In genomic region chr7:24024689-24025088, GRCh38 we compare ENCODE assay signal across 13 cellular contexts.
DNase-seq lines count a peak whose midpoint lies in the region; ATAC-seq, FAIRE-seq and TF ChIP-seq lines count a peak whose summit lies in the region.
"Had no signal": no experiment of that assay in that cellular context is flagged by ENCODE, and none has a peak within 500 bp of the region (broad histone marks: within the 10 kb centered on the region; RNA-seq: fewer than 3 reads in every experiment).

No MANE protein-coding gene starts in this region.

- no peak for TF ChIP-seq CTCF in astrocyte (IDR thresholded peaks at IDR 0.05; ENCODE audit: insufficient read depth, low read depth, low read length)
- TF ChIP-seq CTCF in RWPE1 (conservative IDR thresholded peaks at IDR 0.05; ENCODE audit: low read depth): no peak
- no peak for TF ChIP-seq CTCF in HepG2 (CRISPR knock-in tag; IDR thresholded peaks at IDR 0.05)

- H3K36me3 Mint-ChIP-seq in astrocyte (ENCODE audit: low read depth, unreplicated experiment): no peaks in the 10 kb centered on the region
- H3K36me3 Mint-ChIP-seq in activated naive CD8-positive, alpha-beta T cell treated with anti-CD3 and anti-CD28 coated beads for 36 hours: no peaks in the 10 kb centered on the region

- DNase-seq in GM12891 (ENCODE audit: insufficient read length, low spot score) (no peak), LHCN-M2 (ENCODE audit: low read depth) (peak; percentile 91), astrocyte (ENCODE audit: low read depth) (no peak), retina (peak; percentile 55), RWPE1 (ENCODE audit: low spot score) (no peak), HepG2 (ENCODE audit: low spot score) (no peak)
- DNase-seq in activated naive CD8-positive, alpha-beta T cell treated with anti-CD3 and anti-CD28 coated beads for 36 hours: no peak
- DNase-seq: activated CD4-positive, CD25-positive, alpha-beta regulatory T cell; activated T-cell treated with anti-CD3 and anti-CD28 coated beads for 4 hours; CD4-positive, alpha-beta T cell; NCI-H1105 treated with DMSO at 0.1 percent for 48 hours had no signal

- FAIRE-seq in GM12891 (lab: Jason Lieb, UNC) (peak; percentile 20), astrocyte (lab: Jason Lieb, UNC) (no peak), HepG2 (lab: Jason Lieb, UNC) (no peak)

- 3% methylated on average over 4 of the region's 4 CpGs for WGBS in HepG2 (ENCODE audit: low lambda C conversion rate)

- H3K9me3 Mint-ChIP-seq in astrocyte (ENCODE audit: unreplicated experiment): no peaks in the 10 kb centered on the region
- H3K9me3 Mint-ChIP-seq in activated naive CD8-positive, alpha-beta T cell treated with anti-CD3 and anti-CD28 coated beads for 36 hours: no peaks in the 10 kb centered on the region
- H3K9me3 Mint-ChIP-seq: CD4-positive, alpha-beta T cell had no signal

- in situ Hi-C loops in HepG2 (cut with HindIII; ENCODE audit: extremely low pct_ligation_motif_present, low pct_unique_long_range_greater_than_20kb): no loop called here

- peak overlapping the region; percentile 62 for H2AFZ ChIP-seq in astrocyte (ENCODE audit: low read depth, low read length)
- no peak overlapping the region for H2AFZ ChIP-seq in HepG2 (ENCODE audit: low read length)

- H3K9me3 ChIP-seq in astrocyte (ENCODE audit: insufficient read depth, low read depth, low read length) (no peaks in the 10 kb centered on the region), HepG2 (ENCODE audit: low read length) (no peaks in the 10 kb centered on the region)
- H3K9me3 ChIP-seq: right atrium auricular region had no signal

- peak overlapping the region; percentile 29 for H3K4me2 ChIP-seq in astrocyte (ENCODE audit: low read length)
- no peak overlapping the region for H3K4me2 ChIP-seq in HepG2 (ENCODE audit: low read depth, low read length)

- H3K4me3 ChIP-seq in astrocyte (ENCODE audit: insufficient read depth, low read depth, low read length) (no peak overlapping the region), HepG2 (replicated peaks in 1 of 3; ENCODE audit: insufficient read depth in 1 of 3, low read depth in 2 of 3, low read length in 3 of 3) (no peak overlapping the region)
- H3K4me3 ChIP-seq: right atrium auricular region had no signal

- intact Hi-C loops in HepG2 (cut with micrococcal nuclease; ENCODE audit: unreplicated experiment): no loop called here

- BruUV-seq in HepG2 (replicated peaks; lab: Mats Ljungman, UMichigan): no TSS peak

- no peaks in the 10 kb centered on the region for H3K36me3 ChIP-seq in astrocyte (ENCODE audit: insufficient read depth, low read length)
- H3K36me3 ChIP-seq in HepG2 (replicated peaks in 1 of 2; ENCODE audit: control insufficient read depth in 1 of 2, insufficient read depth in 2 of 2, low read length in 2 of 2): no peaks in the 10 kb centered on the region
- H3K36me3 ChIP-seq: right atrium auricular region had no signal

- peaks cover 12% of the 10 kb centered on the region for H3K4me1 Mint-ChIP-seq in astrocyte (ENCODE audit: low read depth, unreplicated experiment)
- no peaks in the 10 kb centered on the region for H3K4me1 Mint-ChIP-seq in activated naive CD8-positive, alpha-beta T cell treated with anti-CD3 and anti-CD28 coated beads for 36 hours

- TF ChIP-seq EP300 in HepG2 (IDR thresholded peaks at IDR 0.05; ENCODE audit: low read depth in 2 of 2, low read length in 2 of 2): no peak
- TF ChIP-seq EP300 in HepG2 (CRISPR knock-in tag; IDR thresholded peaks at IDR 0.05; ENCODE audit: borderline replicate concordance): no peak

- TF ChIP-seq RAD21 in HepG2 (CRISPR knock-in tag; IDR thresholded peaks at IDR 0.05): no peak

- H3K79me2 ChIP-seq in astrocyte (ENCODE audit: insufficient read depth, low read length) (no peaks in the 10 kb centered on the region), HepG2 (ENCODE audit: insufficient read depth, low read length) (no peaks in the 10 kb centered on the region)

- H3K27me3 ChIP-seq in astrocyte (ENCODE audit: insufficient read depth, low read length): no peaks in the 10 kb centered on the region
- no peaks in the 10 kb centered on the region for H3K27me3 ChIP-seq in HepG2 (ENCODE audit: control insufficient read depth in 1 of 2, insufficient read depth in 2 of 2, low read length in 2 of 2)
- H3K27me3 ChIP-seq: right atrium auricular region had no signal

- no peak for ATAC-seq in HepG2

- H3K27me3 Mint-ChIP-seq in astrocyte (ENCODE audit: low read depth, unreplicated experiment): peaks cover 1% of the 10 kb centered on the region
- H3K27me3 Mint-ChIP-seq in activated naive CD8-positive, alpha-beta T cell treated with anti-CD3 and anti-CD28 coated beads for 36 hours: peaks cover 7% of the 10 kb centered on the region
- H3K27me3 Mint-ChIP-seq: CD4-positive, alpha-beta T cell had no signal

- TF ChIP-seq POLR2A in GM12891 (IDR thresholded peaks at IDR 0.05; ENCODE audit: low read depth, low read length): no peak
- TF ChIP-seq POLR2A in HepG2 (IDR thresholded peaks at IDR 0.05; ENCODE audit: insufficient read depth in 1 of 2, low read depth in 2 of 2, low read length in 2 of 2): no peak

- H3K4me3 Mint-ChIP-seq in astrocyte (ENCODE audit: unreplicated experiment): no peak overlapping the region
- no peak overlapping the region for H3K4me3 Mint-ChIP-seq in activated naive CD8-positive, alpha-beta T cell treated with anti-CD3 and anti-CD28 coated beads for 36 hours
- H3K4me3 Mint-ChIP-seq: CD4-positive, alpha-beta T cell had no signal

- H3K27ac Mint-ChIP-seq in astrocyte (ENCODE audit: unreplicated experiment): no peak overlapping the region
- no peak overlapping the region for H3K27ac Mint-ChIP-seq in activated naive CD8-positive, alpha-beta T cell treated with anti-CD3 and anti-CD28 coated beads for 36 hours
- H3K27ac Mint-ChIP-seq: CD4-positive, alpha-beta T cell had no signal

- H3K27ac ChIP-seq in astrocyte (ENCODE audit: low read depth, low read length) (no peak overlapping the region), RWPE1 (no peak overlapping the region), HepG2 (ENCODE audit: extremely low read length, insufficient read depth, low read length) (no peak overlapping the region)
- H3K27ac ChIP-seq: foreskin keratinocyte, right atrium auricular region had no signal

- POLR2A ChIA-PET in RWPE1 (lab: Yijun Ruan, JAX; ENCODE audit: low non-redundant PET): no interaction called here
- POLR2A ChIA-PET in HepG2 (lab: Yijun Ruan, JAX): no interaction called here

- CTCF ChIA-PET in RWPE1 (lab: Yijun Ruan, JAX) (no interaction called here), HepG2 (lab: Yijun Ruan, JAX; ENCODE audit: low intra/inter-chr PET ratio, low total read pairs) (no interaction called here)

- H4K20me1 ChIP-seq in astrocyte (ENCODE audit: insufficient read depth, low read length): no peaks in the 10 kb centered on the region
- no peaks in the 10 kb centered on the region for H4K20me1 ChIP-seq in HepG2 (ENCODE audit: insufficient read depth, low read length)

- no peak overlapping the region for H3K9ac ChIP-seq in astrocyte (ENCODE audit: low read length)
- no peak overlapping the region for H3K9ac ChIP-seq in HepG2 (ENCODE audit: insufficient read depth, low read depth, low read length)

- peaks cover 3% of the 10 kb centered on the region for H3K4me1 ChIP-seq in astrocyte (ENCODE audit: insufficient read depth, low read length)
- no peaks in the 10 kb centered on the region for H3K4me1 ChIP-seq in HepG2 (ENCODE audit: insufficient read depth, low read length)
- H3K4me1 ChIP-seq: foreskin keratinocyte, right atrium auricular region had no signal

TF ChIP-seq in GM12891, 5 proteins besides CTCF, POLR2A, EP300 and RAD21:
- no peak for TF ChIP-seq POU2F2 (IDR thresholded peaks at IDR 0.05; ENCODE audit: low read depth, low read length)
- TF ChIP-seq TAF1 (IDR thresholded peaks at IDR 0.05; ENCODE audit: low read depth, low read length): no peak
- TF ChIP-seq POLR2AphosphoS5 (IDR thresholded peaks at IDR 0.05; ENCODE audit: low read depth, low read length): no peak
- no peak for TF ChIP-seq PAX5 (IDR thresholded peaks at IDR 0.05; ENCODE audit: insufficient read depth, low read length, severe bottlenecking)
- TF ChIP-seq SPI1 (IDR thresholded peaks at IDR 0.05; ENCODE audit: low read depth, low read length): no peak

TF ChIP-seq in HepG2, 621 proteins besides CTCF, POLR2A, EP300 and RAD21 (continues in another document):
- TF ChIP-seq TERF1 (CRISPR knock-in tag; IDR thresholded peaks at IDR 0.05) (no peak), TRIM22 (IDR thresholded peaks at IDR 0.05) (no peak), TMF1 (CRISPR knock-in tag; IDR thresholded peaks at IDR 0.05; ENCODE audit: low read depth) (no peak), ZNF354B (CRISPR knock-in tag; IDR thresholded peaks at IDR 0.05) (no peak), ZNF644 (CRISPR knock-in tag; IDR thresholded peaks at IDR 0.05; ENCODE audit: low read depth) (no peak), PPARG (CRISPR knock-in tag; conservative IDR thresholded peaks at IDR 0.05) (no peak)

Comparison
In these comparisons a context has a peak if more than half of its experiments do, and no peak if none do; other contexts are left out.
1. DNase-seq: peak in LHCN-M2 (single experiment) and retina (single experiment); none in GM12891 (single experiment), astrocyte (single experiment), activated naive CD8-positive, alpha-beta T cell treated with anti-CD3 and anti-CD28 coated beads for 36 hours (single experiment), RWPE1 (single experiment) and HepG2 (single experiment).